29 cellular contexts compared by ENCODE assay signal in the genomic region with DNA sequence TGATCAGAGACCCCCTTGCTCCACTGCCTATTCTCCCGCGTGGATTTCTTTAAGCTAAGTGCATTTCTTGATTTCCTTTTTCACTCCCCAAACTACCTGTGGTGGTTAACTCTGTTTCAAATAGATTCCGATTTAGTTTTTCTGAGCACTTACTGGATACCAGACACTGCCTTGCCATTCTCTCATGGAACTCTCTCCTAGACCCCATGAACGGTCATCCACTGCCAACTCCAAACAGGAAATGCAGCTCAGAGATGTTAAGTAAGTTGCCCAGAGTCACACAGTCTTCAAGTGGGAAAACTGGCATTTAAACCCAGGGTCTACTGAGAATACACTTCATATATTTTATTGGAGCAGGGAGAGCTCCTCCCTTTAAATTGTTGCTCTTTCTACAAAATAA.
"Had no signal": no experiment of that assay in that cellular context is flagged by ENCODE, and none has a peak within 500 bp of the region (broad histone marks: within the 10 kb centered on the region; RNA-seq: fewer than 3 reads in every experiment).

No MANE protein-coding gene starts in this region.

- ATAC-seq: activated CD4-positive, CD25-positive, alpha-beta regulatory T cell treated with anti-CD3 and anti-CD28 coated beads, Interleukin-2, amount 50 U/mL, for 24 hours; activated CD8-positive, alpha-beta T cell treated with anti-CD3 and anti-CD28 coated beads for 36 hours; activated T-cell treated with anti-CD3 and anti-CD28 coated beads, Interleukin-2, amount 50 U/mL, for 4 hours; activated T-helper 17 cell treated with anti-CD3 and anti-CD28 coated beads, Interleukin-2, amount 50 U/mL, for 72 hours; gastroesophageal sphincter; T-helper 17 cell had no signal

- DNase-seq: activated B cell treated with CpG ODN at 0.5 μM for 24 hours; activated CD4-positive, alpha-beta T cell treated with anti-CD3 and anti-CD28 coated beads for 48 hours; activated CD4-positive, alpha-beta T cell treated with anti-CD3 and anti-CD28 coated beads, Interleukin-2, amount 50 U/mL, for 1 hour; activated CD4-positive, alpha-beta T cell treated with anti-CD3 and anti-CD28 coated beads, Interleukin-2, amount 50 U/mL, for 48 hours; activated CD8-positive, alpha-beta memory T cell treated with anti-CD3 and anti-CD28 coated beads for 24 hours; activated CD8-positive, alpha-beta T cell treated with anti-CD3 and anti-CD28 coated beads for 36 hours; activated effector memory CD4-positive, alpha-beta T cell treated with Interleukin-2 at 50 U/mL for 16 hours; activated gamma-delta T cell treated with Interleukin-2 at 50 U/mL for 16 hours; activated naive CD4-positive, alpha-beta T cell treated with anti-CD3 and anti-CD28 coated beads, Interleukin-2, amount 50 U/mL, for 16 hours; activated naive CD4-positive, alpha-beta T cell treated with Interleukin-2 at 50 U/mL for 16 hours; activated T-cell treated with anti-CD3 and anti-CD28 coated beads, Interleukin-2, amount 50 U/mL, for 4 hours; amniotic stem cell; anterior cingulate cortex; brain microvascular endothelial cell; cortex of kidney; dermis blood vessel endothelial cell; effector CD8-positive, alpha-beta T cell; esophagus squamous epithelium; T-helper 1 cell; T-helper 17 cell; T1000; WERI-Rb-1 had no signal

- H3K4me1 Mint-ChIP-seq: activated B cell treated with CpG ODN at 0.5 μM for 24 hours; activated T-helper 17 cell treated with anti-CD3 and anti-CD28 coated beads, Interleukin-2, amount 50 U/mL, for 72 hours; central memory CD8-positive, alpha-beta T cell; T-helper 17 cell had no signal

- H3K27me3 ChIP-seq: brain microvascular endothelial cell, esophagus squamous epithelium had no signal

- H3K27me3 Mint-ChIP-seq: activated B cell treated with CpG ODN at 0.5 μM for 24 hours; activated CD8-positive, alpha-beta T cell treated with anti-CD3 and anti-CD28 coated beads for 36 hours; activated naive CD8-positive, alpha-beta T cell; activated T-helper 17 cell treated with anti-CD3 and anti-CD28 coated beads, Interleukin-2, amount 50 U/mL, for 72 hours; central memory CD8-positive, alpha-beta T cell; T-helper 17 cell had no signal

- H3K27ac Mint-ChIP-seq: activated B cell treated with CpG ODN at 0.5 μM for 24 hours; activated CD8-positive, alpha-beta T cell treated with anti-CD3 and anti-CD28 coated beads for 36 hours; activated naive CD8-positive, alpha-beta T cell; activated T-helper 17 cell treated with anti-CD3 and anti-CD28 coated beads, Interleukin-2, amount 50 U/mL, for 72 hours; T-helper 17 cell; T-helper 2 cell treated with Interferon-gamma antibody and Interleukin-4, amounts not matched to agents 5 μg/mL and 100 μg/mL, for 36 hours had no signal

- H3K36me3 Mint-ChIP-seq: activated naive CD8-positive, alpha-beta T cell had no signal

- H3K9me3 Mint-ChIP-seq: activated B cell treated with CpG ODN at 0.5 μM for 24 hours; activated CD8-positive, alpha-beta T cell treated with anti-CD3 and anti-CD28 coated beads for 36 hours; activated T-cell treated with anti-CD3 and anti-CD28 coated beads, Interleukin-2, amount 50 U/mL, for 4 hours; central memory CD8-positive, alpha-beta T cell had no signal

- H3K4me3 Mint-ChIP-seq: activated B cell treated with CpG ODN at 0.5 μM for 24 hours; activated CD8-positive, alpha-beta T cell treated with anti-CD3 and anti-CD28 coated beads for 36 hours; activated naive CD8-positive, alpha-beta T cell; activated T-cell treated with anti-CD3 and anti-CD28 coated beads, Interleukin-2, amount 50 U/mL, for 4 hours; activated T-helper 17 cell treated with anti-CD3 and anti-CD28 coated beads, Interleukin-2, amount 50 U/mL, for 72 hours; central memory CD8-positive, alpha-beta T cell; T-helper 17 cell; T-helper 2 cell treated with Interferon-gamma antibody and Interleukin-4, amounts not matched to agents 5 μg/mL and 100 μg/mL, for 36 hours had no signal

- H3K27ac ChIP-seq: brain microvascular endothelial cell, epithelial cell of prostate, esophagus squamous epithelium, gastroesophageal sphincter, WERI-Rb-1 had no signal

- H3K4me1 ChIP-seq: gastroesophageal sphincter had no signal

- H3K36me3 ChIP-seq: brain microvascular endothelial cell, esophagus squamous epithelium, gastroesophageal sphincter, WERI-Rb-1 had no signal

- H3K4me3 ChIP-seq: esophagus squamous epithelium, gastroesophageal sphincter had no signal
